22 cellular contexts compared by ENCODE assay signal in the genomic region with DNA sequence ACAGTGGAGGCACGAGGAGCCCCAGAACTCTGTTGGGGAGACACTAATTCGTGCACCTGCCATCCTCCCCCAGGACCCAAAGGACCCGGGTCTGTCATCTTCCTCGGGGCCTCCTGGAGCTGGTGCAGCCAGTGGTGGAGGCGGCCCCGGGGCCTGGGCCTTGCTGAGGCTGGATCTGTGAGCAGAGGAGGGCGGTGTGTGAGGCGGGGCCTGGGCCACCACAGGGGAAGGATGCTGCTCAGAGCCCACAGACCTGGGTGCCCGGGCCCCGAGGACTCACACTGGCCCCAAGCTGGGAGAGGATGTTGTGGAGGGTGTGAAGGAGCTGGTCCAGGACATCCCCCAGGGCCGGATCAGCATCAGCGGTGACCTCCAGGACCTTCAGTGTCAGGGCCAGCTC. TPM values are rescaled to one million over a fixed set of nuclear protein-coding genes. Genes with fewer than 3 reads are reported as not detected.
DNase-seq lines count a peak whose midpoint lies in the region; ATAC-seq and FAIRE-seq lines count a peak whose summit lies in the region.
"Had no signal": no experiment of that assay in that cellular context is flagged by ENCODE, and none has a peak within 500 bp of the region (broad histone marks: within the 10 kb centered on the region; RNA-seq: fewer than 3 reads in every experiment).

No MANE protein-coding gene starts in this region.

- H3K4me3 ChIP-seq in naive thymus-derived CD4-positive, alpha-beta T cell (ENCODE audit: low read length), result no peak overlapping the region
- H3K4me3 ChIP-seq: smooth muscle cell, thoracic aorta had no signal

- H3K9me3 ChIP-seq in naive thymus-derived CD4-positive, alpha-beta T cell (ENCODE audit: control insufficient read depth in 2 of 3, low read length in 3 of 3), result no peaks in the 10 kb centered on the region
- H3K9me3 ChIP-seq: thoracic aorta had no signal

- ATAC-seq in activated T-helper 17 cell treated with anti-CD3 and anti-CD28 coated beads, Interleukin-2, amount 50 U/mL, for 72 hours (replicated peaks), result peak; percentile 61
- peak; percentile 60 for ATAC-seq in naive thymus-derived CD4-positive, alpha-beta T cell
- ATAC-seq in GM19023 (IDR thresholded peaks at IDR 0.05; ENCODE audit: unreplicated experiment), result no peak
- ATAC-seq: left colon had no signal

- H3K27me3 Mint-ChIP-seq in activated T-helper 17 cell treated with anti-CD3 and anti-CD28 coated beads, Interleukin-2, amount 50 U/mL, for 72 hours, result no peaks in the 10 kb centered on the region
- peaks cover 0 to 5% (median 0%) of the 10 kb centered on the region in 5 donors for H3K27me3 Mint-ChIP-seq in naive thymus-derived CD4-positive, alpha-beta T cell

- POLR2A ChIA-PET in naive thymus-derived CD4-positive, alpha-beta T cell (lab: Charles Lee), result interaction anchor here (0.6 to 2.0 kb wide), 2 partner anchors 99 to 854 kb away, joined by 3 to 6 read pairs; a partner anchor contains a TSS

- H3K36me3 ChIP-seq in naive thymus-derived CD4-positive, alpha-beta T cell (ENCODE audit: control insufficient read depth in 2 of 3, insufficient read depth in 3 of 3, low read length in 3 of 3), result no peaks in the 10 kb centered on the region
- H3K36me3 ChIP-seq: thoracic aorta had no signal

- CTCF ChIA-PET in naive thymus-derived CD4-positive, alpha-beta T cell (lab: Charles Lee), result interaction anchor here (0.6 kb wide), 1 partner anchor 165 kb away, joined by 3 read pairs; no protein-coding TSS in a partner anchor

- no peaks in the 10 kb centered on the region for H3K9me3 Mint-ChIP-seq in activated T-helper 17 cell treated with anti-CD3 and anti-CD28 coated beads, Interleukin-2, amount 50 U/mL, for 72 hours
- no peaks in the 10 kb centered on the region for H3K9me3 Mint-ChIP-seq in naive thymus-derived CD4-positive, alpha-beta T cell
- H3K9me3 Mint-ChIP-seq: WTC11 had no signal

- peak; percentile 13 for DNase-seq in stimulated activated CD4-positive, alpha-beta T cell treated with anti-CD3 and anti-CD28 coated beads, Interleukin-4, amount 100 ng/mL, for 24 hours
- DNase-seq in stimulated activated CD4-positive, alpha-beta T cell treated with anti-CD3 and anti-CD28 coated beads, Interleukin-12 subunit alpha, Interleukin-12 subunit beta, amount 100 ng/mL, for 4 hours, result no peak
- DNase-seq in naive thymus-derived CD4-positive, alpha-beta T cell, result peak in 1 of 9 donors; percentile 7
- DNase-seq in AG08396 (ENCODE audit: low spot score) (no peak), GM19239 (ENCODE audit: insufficient read length, low spot score) (no peak), ureter (ENCODE audit: low spot score) (no peak)
- DNase-seq: activated effector memory CD4-positive, alpha-beta T cell treated with anti-CD3 and anti-CD28 coated beads, Interleukin-2, amount 50 U/mL, for 16 hours; DMS 273 treated with DMSO at 0.1 percent for 48 hours; hypothalamus; NCI-H82; RPMI8226 had no signal

- FAIRE-seq in GM19239 (lab: Jason Lieb, UNC), result no peak
- FAIRE-seq: bronchial epithelial cell, H1 had no signal

- intact Hi-C loops in naive thymus-derived CD4-positive, alpha-beta T cell (cut with micrococcal nuclease), result no loop called here

- no peaks in the 10 kb centered on the region for H3K27me3 ChIP-seq in naive thymus-derived CD4-positive, alpha-beta T cell (ENCODE audit: control insufficient read depth in 2 of 2, insufficient read depth in 2 of 2, low read length in 2 of 2)

- peaks cover 16 to 18% of the 10 kb centered on the region in 2 donors for H3K4me1 ChIP-seq in naive thymus-derived CD4-positive, alpha-beta T cell (ENCODE audit: control insufficient read depth in 2 of 2, insufficient read depth in 2 of 2, low read length in 2 of 2)
- H3K4me1 ChIP-seq: parathyroid adenoma had no signal

- no peak overlapping the region for H3K4me3 Mint-ChIP-seq in activated T-helper 17 cell treated with anti-CD3 and anti-CD28 coated beads, Interleukin-2, amount 50 U/mL, for 72 hours
- peak overlapping the region in 7 of 10 donors; percentile 17 to 83 (median 49) for H3K4me3 Mint-ChIP-seq in naive thymus-derived CD4-positive, alpha-beta T cell
- H3K4me3 Mint-ChIP-seq: WTC11 had no signal

- H3K27ac Mint-ChIP-seq in activated T-helper 17 cell treated with anti-CD3 and anti-CD28 coated beads, Interleukin-2, amount 50 U/mL, for 72 hours, result peak overlapping the region; percentile 60
- H3K27ac Mint-ChIP-seq in naive thymus-derived CD4-positive, alpha-beta T cell, result peak overlapping the region in 4 of 9 donors; percentile 42 to 94 (median 90)
- H3K27ac Mint-ChIP-seq: WTC11 had no signal

- H3K27ac ChIP-seq in naive thymus-derived CD4-positive, alpha-beta T cell (ENCODE audit: low read depth, low read length), result no peak overlapping the region
- H3K27ac ChIP-seq: parathyroid adenoma, thoracic aorta had no signal

- peaks cover 12% of the 10 kb centered on the region for H3K4me1 Mint-ChIP-seq in activated T-helper 17 cell treated with anti-CD3 and anti-CD28 coated beads, Interleukin-2, amount 50 U/mL, for 72 hours
- H3K4me1 Mint-ChIP-seq in naive thymus-derived CD4-positive, alpha-beta T cell, result peaks cover 14 to 34% (median 23%) of the 10 kb centered on the region in 7 donors

- H3K36me3 Mint-ChIP-seq in activated T-helper 17 cell treated with anti-CD3 and anti-CD28 coated beads, Interleukin-2, amount 50 U/mL, for 72 hours (ENCODE audit: low read depth), result no peaks in the 10 kb centered on the region
- peaks cover 0 to 5% (median 0%) of the 10 kb centered on the region in 5 donors for H3K36me3 Mint-ChIP-seq in naive thymus-derived CD4-positive, alpha-beta T cell
- H3K36me3 Mint-ChIP-seq: WTC11 had no signal

RNA-seq across cellular contexts. Expression of a gene that starts 8.3 kb away (rescaled TPM):
- not detected for total RNA-seq in activated T-helper 17 cell treated with anti-CD3 and anti-CD28 coated beads, Interleukin-2, amount 50 U/mL, for 72 hours
- not detected for total RNA-seq in naive thymus-derived CD4-positive, alpha-beta T cell
- polyA plus RNA-seq in naive thymus-derived CD4-positive, alpha-beta T cell, result not detected
- total RNA-seq in ureter, result not detected
- total RNA-seq: bronchial epithelial cell, H1, left colon, mucosa of gallbladder, smooth muscle cell, thoracic aorta, WTC11 had no signal
- polyA plus RNA-seq: AG04450 had no signal

RNA-seq across cellular contexts. Expression of a gene that starts 12.1 kb away (rescaled TPM):
- not detected for total RNA-seq in activated T-helper 17 cell treated with anti-CD3 and anti-CD28 coated beads, Interleukin-2, amount 50 U/mL, for 72 hours
- not detected for total RNA-seq in naive thymus-derived CD4-positive, alpha-beta T cell
- polyA plus RNA-seq in naive thymus-derived CD4-positive, alpha-beta T cell, result not detected
- not detected for total RNA-seq in ureter
- total RNA-seq: bronchial epithelial cell, H1, left colon, mucosa of gallbladder, smooth muscle cell, thoracic aorta, WTC11 had no signal
- polyA plus RNA-seq: AG04450, H1 had no signal

RNA-seq across cellular contexts. Expression of a gene that starts 31.7 kb away (rescaled TPM):
- total RNA-seq in activated T-helper 17 cell treated with anti-CD3 and anti-CD28 coated beads, Interleukin-2, amount 50 U/mL, for 72 hours, result not detected
- total RNA-seq in naive thymus-derived CD4-positive, alpha-beta T cell, result not detected
- polyA plus RNA-seq in naive thymus-derived CD4-positive, alpha-beta T cell, result not detected
- not detected for total RNA-seq in ureter
- total RNA-seq: bronchial epithelial cell, H1, left colon, mucosa of gallbladder, smooth muscle cell, thoracic aorta, WTC11 had no signal
- polyA plus RNA-seq: AG04450, H1, smooth muscle cell had no signal

RNA-seq across cellular contexts. Expression of a gene that starts 32.5 kb away (rescaled TPM):
- total RNA-seq in activated T-helper 17 cell treated with anti-CD3 and anti-CD28 coated beads, Interleukin-2, amount 50 U/mL, for 72 hours, result not detected
- not detected for total RNA-seq in naive thymus-derived CD4-positive, alpha-beta T cell
- not detected for polyA plus RNA-seq in naive thymus-derived CD4-positive, alpha-beta T cell
- total RNA-seq in ureter, result not detected
- total RNA-seq: bronchial epithelial cell, H1, left colon, smooth muscle cell, thoracic aorta had no signal
- polyA plus RNA-seq: AG04450, H1, smooth muscle cell had no signal

RNA-seq across cellular contexts. Expression of a gene that starts 39.8 kb away (rescaled TPM):
- not detected for total RNA-seq in activated T-helper 17 cell treated with anti-CD3 and anti-CD28 coated beads, Interleukin-2, amount 50 U/mL, for 72 hours
- total RNA-seq in naive thymus-derived CD4-positive, alpha-beta T cell, result not detected
- polyA plus RNA-seq in naive thymus-derived CD4-positive, alpha-beta T cell, result not detected
- total RNA-seq in ureter, result 18.4 TPM
- total RNA-seq: left colon had no signal
- polyA plus RNA-seq: AG04450 had no signal
